In genomic region chr3:47567149-47567548, GRCh38 we compare ENCODE assay signal across 5 cellular contexts.
"Had no signal": no experiment of that assay in that cellular context is flagged by ENCODE, and none has a peak within 500 bp of the region (broad histone marks: within the 10 kb centered on the region; RNA-seq: fewer than 3 reads in every experiment).

No MANE protein-coding gene starts in this region.

- DNase-seq: H9, HCEC 1CT, IMR-90, KBM-7 had no signal

- H2AFZ ChIP-seq: GM23338 had no signal

- H3K4me2 ChIP-seq: GM23338 had no signal

- H3K4me3 ChIP-seq: GM23338 had no signal
